9 cellular contexts compared by ENCODE assay signal in the genomic region with DNA sequence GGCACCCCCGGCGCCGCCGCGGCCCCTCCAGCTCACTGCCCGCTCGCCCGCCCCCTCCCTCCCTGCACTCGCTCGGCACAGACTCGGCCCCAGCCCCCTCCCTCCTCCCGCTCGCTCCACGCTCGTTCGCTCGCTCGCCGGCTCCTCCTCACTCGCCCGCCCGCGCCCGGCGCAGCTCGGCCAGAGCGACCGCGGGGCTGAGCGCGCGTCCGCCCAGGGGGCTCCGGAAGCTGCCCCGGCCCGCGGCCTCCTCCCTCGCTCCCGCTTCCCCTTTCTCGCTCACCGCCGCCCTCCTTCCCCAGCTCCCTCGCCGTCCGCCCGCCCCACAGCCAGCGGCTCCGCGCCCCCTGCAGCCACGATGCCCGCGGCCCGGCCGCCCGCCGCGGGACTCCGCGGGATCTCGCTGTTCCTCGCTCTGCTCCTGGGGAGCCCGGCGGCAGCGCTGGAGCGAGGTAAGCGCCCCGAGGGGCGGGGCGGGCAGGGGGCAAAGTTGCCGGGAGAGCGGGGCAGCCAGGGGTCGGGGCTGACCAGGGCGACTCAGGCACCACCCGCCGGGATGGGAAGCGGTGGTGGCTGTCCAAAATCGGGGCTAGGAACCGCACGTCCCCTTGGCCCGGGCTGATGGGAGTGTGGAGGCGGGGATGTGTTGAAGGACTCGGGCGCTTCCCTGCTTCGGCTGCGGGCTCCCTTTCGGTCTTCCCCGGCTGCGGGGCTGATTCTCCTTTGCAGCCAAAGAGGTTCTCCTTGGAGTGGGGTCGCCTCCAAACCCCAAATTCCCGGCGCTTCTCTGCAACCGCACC. TPM values are rescaled to one million over a fixed set of nuclear protein-coding genes. Genes with fewer than 3 reads are reported as not detected.
A peak's percentile ranks its signal among the peaks of the same experiment; 100 is the strongest.
DNase-seq lines count a peak whose midpoint lies in the region; ATAC-seq, FAIRE-seq and TF ChIP-seq lines count a peak whose summit lies in the region.
"Had no signal": no experiment of that assay in that cellular context is flagged by ENCODE, and none has a peak within 500 bp of the region (broad histone marks: within the 10 kb centered on the region; RNA-seq: fewer than 3 reads in every experiment).

SEZ6L (plus strand) TSS at position 151 of the 800 bp plus-strand sequence; CDS start at position 359, 208 bp downstream.

- no peaks in the 10 kb centered on the region for H3K9me3 ChIP-seq in naive thymus-derived CD4-positive, alpha-beta T cell (ENCODE audit: control insufficient read depth in 2 of 3, low read length in 3 of 3)
- H3K9me3 ChIP-seq in small intestine (ENCODE audit: control insufficient read depth, low read depth), result no peaks in the 10 kb centered on the region

- POLR2A ChIA-PET in naive thymus-derived CD4-positive, alpha-beta T cell (lab: Charles Lee), result no interaction called here
- POLR2A ChIA-PET in activated CD8-positive, alpha-beta T cell treated with anti-CD3 and anti-CD28 coated beads for 36 hours (lab: Charles Lee), result interaction anchor here (1.1 kb wide), 1 partner anchor 13 kb away, joined by 3 read pairs; no protein-coding TSS in a partner anchor

- H3K4me3 Mint-ChIP-seq in dendritic cell treated with granulocyte-macrophage colony-stimulating factor and Interleukin-4, amounts not matched to agents 40 ng/mL and 50 ng/mL, for 4 days, result peak within 1 kb of the TSS; percentile 73
- H3K4me3 Mint-ChIP-seq in naive thymus-derived CD4-positive, alpha-beta T cell, result peak within 1 kb of the TSS in 8 of 10 donors; percentile 17 to 79 (median 55)
- H3K4me3 Mint-ChIP-seq in activated CD8-positive, alpha-beta T cell treated with anti-CD3 and anti-CD28 coated beads for 36 hours, result no peak within 1 kb of the TSS

- peaks cover 34% of the 10 kb centered on the region for H3K4me1 Mint-ChIP-seq in dendritic cell treated with granulocyte-macrophage colony-stimulating factor and Interleukin-4, amounts not matched to agents 40 ng/mL and 50 ng/mL, for 4 days (ENCODE audit: low read depth)
- H3K4me1 Mint-ChIP-seq in naive thymus-derived CD4-positive, alpha-beta T cell, result peaks cover 0 to 10% (median 6%) of the 10 kb centered on the region in 7 donors
- no peaks in the 10 kb centered on the region for H3K4me1 Mint-ChIP-seq in activated CD8-positive, alpha-beta T cell treated with anti-CD3 and anti-CD28 coated beads for 36 hours (ENCODE audit: low read depth)

- H3K36me3 Mint-ChIP-seq in dendritic cell treated with granulocyte-macrophage colony-stimulating factor and Interleukin-4, amounts not matched to agents 40 ng/mL and 50 ng/mL, for 4 days (ENCODE audit: low read depth), result no peaks in the 10 kb centered on the region
- H3K36me3 Mint-ChIP-seq in naive thymus-derived CD4-positive, alpha-beta T cell, result peaks cover 0 to 4% (median 0%) of the 10 kb centered on the region in 5 donors
- no peaks in the 10 kb centered on the region for H3K36me3 Mint-ChIP-seq in activated CD8-positive, alpha-beta T cell treated with anti-CD3 and anti-CD28 coated beads for 36 hours (ENCODE audit: low read depth)

- H3K9me3 Mint-ChIP-seq in dendritic cell treated with granulocyte-macrophage colony-stimulating factor and Interleukin-4, amounts not matched to agents 40 ng/mL and 50 ng/mL, for 4 days, result no peaks in the 10 kb centered on the region
- peaks cover 0 to 4% (median 0%) of the 10 kb centered on the region in 11 donors for H3K9me3 Mint-ChIP-seq in naive thymus-derived CD4-positive, alpha-beta T cell
- H3K9me3 Mint-ChIP-seq in activated CD8-positive, alpha-beta T cell treated with anti-CD3 and anti-CD28 coated beads for 36 hours, result no peaks in the 10 kb centered on the region

- intact Hi-C loops in dendritic cell treated with granulocyte-macrophage colony-stimulating factor and Interleukin-4, amounts not matched to agents 40 ng/mL and 50 ng/mL, for 4 days (cut with micrococcal nuclease), result no loop called here
- intact Hi-C loops in naive thymus-derived CD4-positive, alpha-beta T cell (cut with micrococcal nuclease), result loop anchor here in 1 of 2 donors (5.0 kb wide), 1 partner anchor 163 kb away; no protein-coding TSS in a partner anchor
- intact Hi-C loops in activated CD8-positive, alpha-beta T cell treated with anti-CD3 and anti-CD28 coated beads for 36 hours (cut with micrococcal nuclease), result loop anchor here (10.0 kb wide), 1 partner anchor 55 kb away; no protein-coding TSS in a partner anchor

- no peak within 1 kb of the TSS for H3K4me3 ChIP-seq in naive thymus-derived CD4-positive, alpha-beta T cell (ENCODE audit: low read length)
- peak within 1 kb of the TSS in 1 of 2 donors; percentile 17 for H3K4me3 ChIP-seq in small intestine (ENCODE audit: low read depth in 1 of 2, low read length in 2 of 2)

- H3K36me3 ChIP-seq in naive thymus-derived CD4-positive, alpha-beta T cell (ENCODE audit: control insufficient read depth in 2 of 3, insufficient read depth in 3 of 3, low read length in 3 of 3), result no peaks in the 10 kb centered on the region
- H3K36me3 ChIP-seq in small intestine (ENCODE audit: control insufficient read depth in 2 of 2, insufficient read depth in 2 of 2, low read length in 2 of 2), result no peaks in the 10 kb centered on the region

- WGBS in small intestine, 3 donors, result 1 to 5% (median 2%) methylated on average over 57 to 92 of the region's 92 CpGs

- DNase-seq in AG20443 (ENCODE audit: low spot score), result peak; percentile 55
- peak; percentile 37 for DNase-seq in MV-4-11 (lab: John Stamatoyannopoulos, UW)
- DNase-seq in naive thymus-derived CD4-positive, alpha-beta T cell, result peak in 1 of 9 donors; percentile 12
- DNase-seq in small intestine, result no peak
- DNase-seq in activated CD8-positive, alpha-beta T cell treated with anti-CD3 and anti-CD28 coated beads for 36 hours, result no peak
- DNase-seq in HUDEP-2 (lab: John Stamatoyannopoulos, UW; ENCODE audit: unreplicated experiment in 76 of 76), result no peak

- peak within 1 kb of the TSS; percentile 35 for H3K27ac Mint-ChIP-seq in dendritic cell treated with granulocyte-macrophage colony-stimulating factor and Interleukin-4, amounts not matched to agents 40 ng/mL and 50 ng/mL, for 4 days
- H3K27ac Mint-ChIP-seq in naive thymus-derived CD4-positive, alpha-beta T cell, result no peak within 1 kb of the TSS
- no peak within 1 kb of the TSS for H3K27ac Mint-ChIP-seq in activated CD8-positive, alpha-beta T cell treated with anti-CD3 and anti-CD28 coated beads for 36 hours

- no peak for TF ChIP-seq CTCF in activated CD8-positive, alpha-beta T cell treated with anti-CD3 and anti-CD28 coated beads for 36 hours (IDR thresholded peaks at IDR 0.05)

- peaks cover 54% of the 10 kb centered on the region for H3K27me3 Mint-ChIP-seq in dendritic cell treated with granulocyte-macrophage colony-stimulating factor and Interleukin-4, amounts not matched to agents 40 ng/mL and 50 ng/mL, for 4 days
- H3K27me3 Mint-ChIP-seq in naive thymus-derived CD4-positive, alpha-beta T cell, result peaks cover 62 to 90% (median 68%) of the 10 kb centered on the region in 5 donors
- H3K27me3 Mint-ChIP-seq in activated CD8-positive, alpha-beta T cell treated with anti-CD3 and anti-CD28 coated beads for 36 hours, result peaks cover 75% of the 10 kb centered on the region

- FAIRE-seq in small intestine (lab: Jason Lieb, UNC), result no peak

- CTCF ChIA-PET in naive thymus-derived CD4-positive, alpha-beta T cell (lab: Charles Lee), result no interaction called here
- CTCF ChIA-PET in activated CD8-positive, alpha-beta T cell treated with anti-CD3 and anti-CD28 coated beads for 36 hours (lab: Charles Lee), result no interaction called here

- peaks cover 0 to 6% of the 10 kb centered on the region in 2 donors for H3K27me3 ChIP-seq in naive thymus-derived CD4-positive, alpha-beta T cell (ENCODE audit: control insufficient read depth in 2 of 2, insufficient read depth in 2 of 2, low read length in 2 of 2)
- peaks cover 14 to 29% of the 10 kb centered on the region in 2 donors for H3K27me3 ChIP-seq in small intestine (ENCODE audit: control insufficient read depth in 2 of 2, insufficient read depth in 2 of 2, low read length in 2 of 2)

- peak; percentile 42 for ATAC-seq in naive thymus-derived CD4-positive, alpha-beta T cell
- ATAC-seq in activated CD8-positive, alpha-beta T cell treated with anti-CD3 and anti-CD28 coated beads for 36 hours, result no peak
- no peak for ATAC-seq in GM19395 (IDR thresholded peaks at IDR 0.05; ENCODE audit: unreplicated experiment)

- no peak within 1 kb of the TSS for H3K27ac ChIP-seq in naive thymus-derived CD4-positive, alpha-beta T cell (ENCODE audit: low read depth, low read length)
- H3K27ac ChIP-seq in small intestine (ENCODE audit: low read depth in 1 of 2, low read length in 1 of 2), result no peak within 1 kb of the TSS

- no peaks in the 10 kb centered on the region for H3K4me1 ChIP-seq in naive thymus-derived CD4-positive, alpha-beta T cell (ENCODE audit: control insufficient read depth in 2 of 2, insufficient read depth in 2 of 2, low read length in 2 of 2)
- no peaks in the 10 kb centered on the region for H3K4me1 ChIP-seq in small intestine (ENCODE audit: control insufficient read depth in 2 of 2, insufficient read depth in 1 of 2, low read depth in 1 of 2, low read length in 1 of 2)

RNA-seq across cellular contexts. Expression of gene SEZ6L, which starts in this region (rescaled TPM):
- 1 to 10 TPM in 1 of 5 experiments, under 1 TPM in 1, not detected in 3; 0.16 to 1.4 TPM for total RNA-seq in naive thymus-derived CD4-positive, alpha-beta T cell
- not detected for polyA plus RNA-seq in naive thymus-derived CD4-positive, alpha-beta T cell
- under 1 TPM in 1 of 3 donors, not detected in 2; 0.91 TPM for polyA plus RNA-seq in small intestine
- not detected for total RNA-seq in activated CD8-positive, alpha-beta T cell treated with anti-CD3 and anti-CD28 coated beads for 36 hours
- total RNA-seq: RPMI7951 had no signal

Comparison
In these comparisons a context has a peak if more than half of its experiments do, and no peak if none do; other contexts are left out.
1. DNase-seq: peak in AG20443 (single experiment) and MV-4-11 (single experiment); none in small intestine (single experiment), activated CD8-positive, alpha-beta T cell treated with anti-CD3 and anti-CD28 coated beads for 36 hours (single experiment) and HUDEP-2 (0 of 76).